In the genomic region with DNA sequence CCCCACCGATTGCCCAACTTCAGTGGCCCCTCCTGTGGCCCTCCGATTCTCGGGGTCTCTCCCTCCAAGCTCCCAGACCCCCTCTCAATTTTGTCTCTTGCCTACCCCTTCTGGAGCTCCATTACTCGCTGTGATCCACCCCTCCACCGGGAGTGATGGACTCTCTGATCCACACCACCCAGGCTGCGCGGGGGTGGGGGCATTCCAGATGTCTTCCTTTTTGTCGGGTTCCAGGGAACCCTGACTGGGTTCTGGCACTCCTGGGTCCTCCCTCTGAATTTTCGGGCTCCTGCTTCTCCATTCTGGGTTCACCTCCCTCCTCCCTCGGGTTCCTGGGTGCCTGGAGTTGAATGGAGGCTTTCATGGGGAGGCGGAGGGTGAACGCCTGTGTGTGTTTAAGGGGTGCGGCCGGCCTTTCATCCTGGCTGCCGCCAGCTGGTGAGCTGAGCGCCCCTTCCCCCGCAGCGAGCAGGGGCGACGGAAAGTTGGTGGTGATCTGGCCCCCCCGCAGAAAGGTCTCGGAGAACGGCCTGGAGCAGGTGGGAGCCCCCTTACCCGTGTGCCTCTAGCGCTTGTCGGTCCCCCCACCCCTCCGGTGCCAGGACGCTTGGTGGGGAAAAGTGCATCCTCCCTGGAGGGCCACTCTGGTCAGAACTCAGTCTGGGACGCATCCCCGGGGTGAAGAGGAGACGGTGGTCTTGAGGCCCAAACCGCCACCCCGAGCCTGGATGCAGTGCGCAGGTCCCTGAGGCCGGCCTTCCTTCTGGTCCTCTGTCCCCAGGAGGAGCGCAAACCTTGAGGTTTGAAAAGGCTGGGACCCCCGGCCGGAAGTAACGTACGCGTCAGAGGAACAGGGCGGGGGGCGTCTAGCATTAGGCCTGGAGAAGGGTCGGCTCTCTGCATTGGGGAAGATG, we compare ENCODE assay signal across 8 cellular contexts. TPM values are rescaled to one million over a fixed set of nuclear protein-coding genes. Genes with fewer than 3 reads are reported as not detected.
DNase-seq lines count a peak whose midpoint lies in the region; ATAC-seq, FAIRE-seq and TF ChIP-seq lines count a peak whose summit lies in the region.

No MANE protein-coding gene starts in this region.

- no peak for DNase-seq in AG04449 (ENCODE audit: low read depth, low spot score)
- DNase-seq in GM19239 (ENCODE audit: insufficient read length, low spot score) = no peak
- no peak for DNase-seq in WTC11 (ENCODE audit: low spot score)
- DNase-seq in fibroblast of mammary gland (ENCODE audit: low read depth) = no peak
- peak in 29 of 56 donors; percentile 14 to 74 (median 49) for DNase-seq in nucleus accumbens (lab: John Stamatoyannopoulos, UW)
- no peak for DNase-seq in GM12891 (ENCODE audit: insufficient read length, low spot score)
- DNase-seq in NCI-H526 treated with DMSO at 0.1 percent for 48 hours (lab: John Stamatoyannopoulos, UW) = no peak

- FAIRE-seq in GM19239 (lab: Jason Lieb, UNC) (peak; percentile 21), GM12891 (lab: Jason Lieb, UNC) (no peak)

- H3K4me3 Mint-ChIP-seq in WTC11 = peak overlapping the region; percentile 84

- no peaks in the 10 kb centered on the region for H3K9me3 Mint-ChIP-seq in WTC11

- peak overlapping the region; percentile 68 for H3K4me3 ChIP-seq in AG04449 (ENCODE audit: low read depth, low read length)
- peak overlapping the region; percentile 58 for H3K4me3 ChIP-seq in fibroblast of mammary gland (ENCODE audit: control insufficient read depth, low read depth, low read length)

- no peak for TF ChIP-seq POLR2A in GM12891 (IDR thresholded peaks at IDR 0.05; ENCODE audit: low read depth, low read length)

- no peak overlapping the region for H3K27ac Mint-ChIP-seq in WTC11

- no peaks in the 10 kb centered on the region for H3K36me3 Mint-ChIP-seq in WTC11

- CTCF ChIA-PET in AG04449 (lab: Yijun Ruan, JAX) (interaction anchor here (0.8 to 7.2 kb wide), 23 partner anchors 9 to 206 kb away, joined by 3 to 117 read pairs (median 5); partner anchors contain the start of genes ASF1B, IL27RA, PALM3 and PODNL1), WTC11 (lab: Charles Lee) (interaction anchor here (0.6 to 6.6 kb wide), 15 partner anchors 15 to 398 kb away, joined by 3 to 164 read pairs (median 6); partner anchors contain the start of genes ASF1B, DCAF15, IL27RA and PALM3)

- POLR2A ChIA-PET in AG04449 (lab: Yijun Ruan, JAX) = no interaction called here
- POLR2A ChIA-PET in WTC11 (lab: Charles Lee) = interaction anchor here (0.7 kb wide), 1 partner anchor 139 kb away, joined by 3 read pairs; no protein-coding TSS in a partner anchor

- TF ChIP-seq CTCF in AG04449 (IDR thresholded peaks at IDR 0.05; ENCODE audit: insufficient read depth, low read length, missing control alignments) = no peak
- no peak for TF ChIP-seq CTCF in WTC11 (IDR thresholded peaks at IDR 0.05)
- no peak for TF ChIP-seq CTCF in fibroblast of mammary gland (conservative IDR thresholded peaks at IDR 0.05; ENCODE audit: control insufficient read depth, insufficient read depth, low read depth, low read length)

- H3K4me1 Mint-ChIP-seq in WTC11 = peaks cover 8% of the 10 kb centered on the region; the same call in 1 of the 2 replicates

- ATAC-seq in WTC11 (no peak), HG03196 (IDR thresholded peaks at IDR 0.05; ENCODE audit: unreplicated experiment) (no peak)

- H3K27me3 Mint-ChIP-seq in WTC11 (ENCODE audit: low read depth) = peaks cover 70% of the 10 kb centered on the region

TF ChIP-seq in WTC11, 78 proteins besides CTCF, POLR2A, EP300 and RAD21 (continues in another document):
- TF ChIP-seq, protein P1, sequence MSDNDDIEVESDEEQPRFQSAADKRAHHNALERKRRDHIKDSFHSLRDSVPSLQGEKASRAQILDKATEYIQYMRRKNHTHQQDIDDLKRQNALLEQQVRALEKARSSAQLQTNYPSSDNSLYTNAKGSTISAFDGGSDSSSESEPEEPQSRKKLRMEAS (CRISPR knock-in tag; IDR thresholded peaks at IDR 0.05) = no peak
- no peak for TF ChIP-seq JAZF1 (CRISPR knock-in tag; IDR thresholded peaks at IDR 0.05)
- TF ChIP-seq NFATC4 (CRISPR knock-in tag; IDR thresholded peaks at IDR 0.05) = no peak
- TF ChIP-seq, protein P2, sequence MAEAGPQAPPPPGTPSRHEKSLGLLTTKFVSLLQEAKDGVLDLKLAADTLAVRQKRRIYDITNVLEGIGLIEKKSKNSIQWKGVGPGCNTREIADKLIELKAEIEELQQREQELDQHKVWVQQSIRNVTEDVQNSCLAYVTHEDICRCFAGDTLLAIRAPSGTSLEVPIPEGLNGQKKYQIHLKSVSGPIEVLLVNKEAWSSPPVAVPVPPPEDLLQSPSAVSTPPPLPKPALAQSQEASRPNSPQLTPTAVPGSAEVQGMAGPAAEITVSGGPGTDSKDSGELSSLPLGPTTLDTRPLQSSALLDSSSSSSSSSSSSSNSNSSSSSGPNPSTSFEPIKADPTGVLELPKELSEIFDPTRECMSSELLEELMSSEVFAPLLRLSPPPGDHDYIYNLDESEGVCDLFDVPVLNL (CRISPR knock-in tag; IDR thresholded peaks at IDR 0.05; ENCODE audit: borderline replicate concordance, low read depth) = no peak
- TF ChIP-seq ATF1 (CRISPR knock-in tag; IDR thresholded peaks at IDR 0.05) = no peak
- TF ChIP-seq, protein P3, sequence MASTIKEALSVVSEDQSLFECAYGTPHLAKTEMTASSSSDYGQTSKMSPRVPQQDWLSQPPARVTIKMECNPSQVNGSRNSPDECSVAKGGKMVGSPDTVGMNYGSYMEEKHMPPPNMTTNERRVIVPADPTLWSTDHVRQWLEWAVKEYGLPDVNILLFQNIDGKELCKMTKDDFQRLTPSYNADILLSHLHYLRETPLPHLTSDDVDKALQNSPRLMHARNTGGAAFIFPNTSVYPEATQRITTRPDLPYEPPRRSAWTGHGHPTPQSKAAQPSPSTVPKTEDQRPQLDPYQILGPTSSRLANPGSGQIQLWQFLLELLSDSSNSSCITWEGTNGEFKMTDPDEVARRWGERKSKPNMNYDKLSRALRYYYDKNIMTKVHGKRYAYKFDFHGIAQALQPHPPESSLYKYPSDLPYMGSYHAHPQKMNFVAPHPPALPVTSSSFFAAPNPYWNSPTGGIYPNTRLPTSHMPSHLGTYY (CRISPR knock-in tag; IDR thresholded peaks at IDR 0.05) = no peak
- no peak for TF ChIP-seq FOXJ3 (CRISPR knock-in tag; IDR thresholded peaks at IDR 0.05; ENCODE audit: borderline replicate concordance)
- TF ChIP-seq E2F5 (CRISPR knock-in tag; IDR thresholded peaks at IDR 0.05) = no peak

TF ChIP-seq in GM12891, 5 proteins besides CTCF, POLR2A, EP300 and RAD21:
- TF ChIP-seq POLR2AphosphoS5 (IDR thresholded peaks at IDR 0.05; ENCODE audit: low read depth, low read length) (no peak), SPI1 (IDR thresholded peaks at IDR 0.05; ENCODE audit: low read depth, low read length) (no peak), PAX5 (IDR thresholded peaks at IDR 0.05; ENCODE audit: insufficient read depth, low read length, severe bottlenecking) (no peak), TAF1 (IDR thresholded peaks at IDR 0.05; ENCODE audit: low read depth, low read length) (no peak), POU2F2 (IDR thresholded peaks at IDR 0.05; ENCODE audit: low read depth, low read length) (no peak)

RNA-seq across cellular contexts. Expression of gene MISP3, which starts 1.6 kb away (rescaled TPM):
- total RNA-seq in WTC11 (2021) = 2.4 to 3.4 TPM (median 3.2 TPM) in 3 replicates
- polyA plus RNA-seq in GM12891 (2012; ENCODE audit: low read depth, missing spikeins) = 0.54 TPM

RNA-seq across cellular contexts. Expression of gene C19orf67, which starts 11.4 kb away (rescaled TPM):
- 0.35 to 0.87 TPM (median 0.41 TPM) in 3 replicates for total RNA-seq in WTC11 (2021)
- polyA plus RNA-seq in GM12891 (2012; ENCODE audit: low read depth, missing spikeins) = 0.06 TPM

RNA-seq across cellular contexts. Expression of gene PALM3, which starts 12.3 kb away (rescaled TPM):
- total RNA-seq in WTC11 (2021) = 25.9 to 31.1 TPM (median 28.6 TPM) in 3 replicates
- not detected for polyA plus RNA-seq in GM12891 (2012; ENCODE audit: low read depth, missing spikeins)

RNA-seq across cellular contexts. Expression of gene SAMD1, which starts 16.4 kb away (rescaled TPM):
- total RNA-seq in WTC11 (2021) = 113 to 131 TPM (median 116 TPM) in 3 replicates
- polyA plus RNA-seq in GM12891 (2012; ENCODE audit: low read depth, missing spikeins) = 20.3 TPM

RNA-seq across cellular contexts. Expression of gene IL27RA, which starts 42.6 kb away (rescaled TPM):
- total RNA-seq in WTC11 (2021) = 11.8 to 12.2 TPM (median 12.0 TPM) in 3 replicates
- 18.4 TPM for polyA plus RNA-seq in GM12891 (2012; ENCODE audit: low read depth, missing spikeins)

Comparison
In these comparisons a context has a peak if more than half of its experiments do, and no peak if none do; other contexts are left out.
1. DNase-seq: peak in nucleus accumbens (29 of 56); none in AG04449 (single experiment), GM19239 (single experiment), WTC11 (single experiment), fibroblast of mammary gland (single experiment), GM12891 (single experiment) and NCI-H526 treated with DMSO at 0.1 percent for 48 hours (single experiment).